In genomic region chr15:98954411-98954810, GRCh38 we compare ENCODE assay signal across 10 cellular contexts. TPM values are rescaled to one million over a fixed set of nuclear protein-coding genes. Genes with fewer than 3 reads are reported as not detected.
DNase-seq lines count a peak whose midpoint lies in the region; ATAC-seq and TF ChIP-seq lines count a peak whose summit lies in the region.
"Had no signal": no experiment of that assay in that cellular context is flagged by ENCODE, and none has a peak within 500 bp of the region (broad histone marks: within the 10 kb centered on the region; RNA-seq: fewer than 3 reads in every experiment).

No MANE protein-coding gene starts in this region.

- DNase-seq in NCI-H2196 (lab: John Stamatoyannopoulos, UW; ENCODE audit: unreplicated experiment) (peak; percentile 30), NCI-H2196 treated with DMSO at 0.1 percent for 48 hours (lab: John Stamatoyannopoulos, UW; ENCODE audit: unreplicated experiment) (no peak), colonic mucosa (peak; percentile 33), medulla oblongata (ENCODE audit: extremely low spot score) (peak; percentile 95), uterus (peak; percentile 70 to 86), NCI-H2081 treated with DMSO at 0.1 percent for 48 hours (lab: John Stamatoyannopoulos, UW) (no peak), NCI-H1417 treated with DMSO at 0.1 percent for 48 hours (lab: John Stamatoyannopoulos, UW) (no peak)
- DNase-seq: activated CD4-positive, alpha-beta T cell treated with anti-CD3 and anti-CD28 coated beads, Interleukin-2, amount 50 U/mL, for 48 hours had no signal

- H3K9ac ChIP-seq in colonic mucosa (ENCODE audit: low read depth in 2 of 2, low read length in 2 of 2) = no peak overlapping the region

- H3K27ac ChIP-seq in colonic mucosa (peak overlapping the region; percentile 44), uterus (peak overlapping the region; percentile 78 to 93)

- no peak for ATAC-seq in HG02885 (IDR thresholded peaks at IDR 0.05; ENCODE audit: poor library complexity, unreplicated experiment)
- ATAC-seq: A549 had no signal

- H3K9me3 ChIP-seq in colonic mucosa (no peaks in the 10 kb centered on the region), uterus (no peaks in the 10 kb centered on the region)
- H3K9me3 ChIP-seq: A549 had no signal

- TF ChIP-seq POLR2A in uterus (IDR thresholded peaks at IDR 0.05) = peak in 1 of 2 donors; percentile 18

- H3K36me3 ChIP-seq in colonic mucosa = no peaks in the 10 kb centered on the region
- no peaks in the 10 kb centered on the region for H3K36me3 ChIP-seq in uterus

- no peak for TF ChIP-seq CTCF in colonic mucosa (IDR thresholded peaks at IDR 0.05)
- no peak for TF ChIP-seq CTCF in uterus (IDR thresholded peaks at IDR 0.05)

- no peaks in the 10 kb centered on the region for H3K27me3 ChIP-seq in colonic mucosa
- no peaks in the 10 kb centered on the region for H3K27me3 ChIP-seq in uterus

- H3K4me1 ChIP-seq in colonic mucosa (no peaks in the 10 kb centered on the region), uterus (peaks cover 3 to 6% of the 10 kb centered on the region in 2 donors)
- H3K4me1 ChIP-seq: A549 had no signal

- H3K4me3 ChIP-seq in colonic mucosa (no peak overlapping the region), uterus (no peak overlapping the region)
- H3K4me3 ChIP-seq: A549 had no signal

- intact Hi-C loops in colonic mucosa (cut with DNase I) = no loop called here
- intact Hi-C loops in uterus (cut with DNase I; ENCODE audit: low total_unique reads) = no loop called here

RNA-seq across cellular contexts. Expression of gene PGPEP1L, which starts 53.2 kb away (rescaled TPM):
- total RNA-seq in colonic mucosa (not detected), uterus (under 1 TPM in 1 of 4 donors, not detected in 3; 0.40 TPM)

Comparison
In these comparisons a context has a peak if more than half of its experiments do, and no peak if none do; other contexts are left out.
1. DNase-seq: peak in NCI-H2196 (single experiment), colonic mucosa (single experiment), medulla oblongata (single experiment) and uterus (2 of 2); none in NCI-H2196 treated with DMSO at 0.1 percent for 48 hours (single experiment), NCI-H2081 treated with DMSO at 0.1 percent for 48 hours (single experiment) and NCI-H1417 treated with DMSO at 0.1 percent for 48 hours (single experiment).